Comparison of ENCODE assay signal across 8 cellular contexts in the genomic region with DNA sequence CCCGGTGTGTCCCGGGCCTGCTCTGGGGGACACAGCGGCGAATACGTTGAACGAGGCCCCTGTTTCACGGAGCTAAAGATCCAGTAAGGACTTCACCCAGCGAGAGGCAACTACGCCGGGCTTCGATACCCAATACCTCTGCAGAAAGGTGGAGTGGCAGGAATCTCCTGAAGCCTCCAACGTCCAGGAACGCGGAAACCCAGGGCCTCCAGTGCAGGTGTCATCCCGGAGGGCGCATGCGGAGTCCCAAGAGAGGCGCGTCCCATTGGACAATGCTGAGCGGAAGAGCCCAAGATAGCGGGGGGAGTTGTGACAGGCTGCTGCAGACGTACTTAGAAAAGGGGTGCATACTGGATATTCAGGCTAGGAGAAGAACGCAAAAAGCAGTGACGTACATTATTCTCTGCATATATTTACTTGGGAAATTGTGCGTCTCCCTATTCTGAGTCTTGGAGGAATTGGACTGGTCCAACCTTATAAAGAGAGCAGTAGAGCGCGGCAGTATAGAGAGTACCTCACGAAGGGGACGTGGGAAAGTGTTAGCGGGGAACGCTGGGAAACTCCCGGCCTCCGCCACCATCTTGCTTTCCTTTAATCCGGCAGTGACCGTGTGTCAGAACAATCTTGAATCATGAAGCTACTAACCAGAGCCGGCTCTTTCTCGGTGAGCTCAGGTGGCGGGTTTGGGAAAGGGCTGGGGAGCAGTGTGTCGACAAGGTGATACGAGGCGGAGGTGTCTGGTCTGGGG. TPM values are rescaled to one million over a fixed set of nuclear protein-coding genes. Genes with fewer than 3 reads are reported as not detected.
DNase-seq lines count a peak whose midpoint lies in the region; ATAC-seq, FAIRE-seq and TF ChIP-seq lines count a peak whose summit lies in the region.

Gene UQCRC2, plus strand, starts transcription at position 569 of the 748 bp plus-strand sequence. Its CDS starts 63 bp downstream, at position 632.

- TF ChIP-seq CTCF in MM.1S (IDR thresholded peaks at IDR 0.05; ENCODE audit: low read length): no peak
- TF ChIP-seq CTCF in fibroblast of villous mesenchyme (IDR thresholded peaks at IDR 0.05; ENCODE audit: insufficient read depth, low read depth, low read length): no peak
- TF ChIP-seq CTCF in neural cell (IDR thresholded peaks at IDR 0.05; ENCODE audit: poor library complexity, severe bottlenecking): peak; percentile 18

- ATAC-seq in stimulated activated naive CD8-positive, alpha-beta T cell treated with anti-CD3 and anti-CD28 coated beads, Interleukin-15, amount 100 ng/mL, for 72 hours: peak; percentile 94

- peak within 1 kb of the TSS; percentile 81 for H3K27ac ChIP-seq in MM.1S (ENCODE audit: low read length)
- H3K27ac ChIP-seq in neural cell (ENCODE audit: low read length): peak within 1 kb of the TSS; percentile 97

- H3K9me3 Mint-ChIP-seq in stimulated activated naive CD8-positive, alpha-beta T cell treated with anti-CD3 and anti-CD28 coated beads, Interleukin-15, amount 100 ng/mL, for 72 hours: no peaks in the 10 kb centered on the region

- peak within 1 kb of the TSS; percentile 76 for H3K4me2 ChIP-seq in MM.1S (ENCODE audit: low read depth, low read length)
- H3K4me2 ChIP-seq in neural cell (ENCODE audit: low read length): peak within 1 kb of the TSS; percentile 95

- H3K36me3 ChIP-seq in MM.1S (replicated peaks; ENCODE audit: insufficient read depth, low read length) (0 out of 2 replicates have a peak, but pooled peaks cover 4% of the 10 kb centered on the region), neural cell (ENCODE audit: insufficient read depth, low read length) (peaks cover 4% of the 10 kb centered on the region)

- FAIRE-seq in G401.6 (lab: Jason Lieb, UNC): peak; percentile 82

- no peaks in the 10 kb centered on the region for H3K9me3 ChIP-seq in MM.1S (replicated peaks; ENCODE audit: insufficient read depth, low read length)
- no peaks in the 10 kb centered on the region for H3K9me3 ChIP-seq in neural cell (ENCODE audit: low read length)

- peaks cover 5% of the 10 kb centered on the region; the same call in 1 of the 2 replicates for H3F3A ChIP-seq in MM.1S (ENCODE audit: insufficient read depth, low read length)
- no peaks in the 10 kb centered on the region for H3F3A ChIP-seq in neural cell (ENCODE audit: insufficient read depth, low read length, poor library complexity, severe bottlenecking)

- TF ChIP-seq RAD21 in neural cell (conservative IDR thresholded peaks at IDR 0.05): no peak

- H3K27ac Mint-ChIP-seq in stimulated activated naive CD8-positive, alpha-beta T cell treated with anti-CD3 and anti-CD28 coated beads, Interleukin-15, amount 100 ng/mL, for 72 hours: peak within 1 kb of the TSS; percentile 100

- TF ChIP-seq EP300 in neural cell (conservative IDR thresholded peaks at IDR 0.05; ENCODE audit: poor library complexity, severe bottlenecking): peak; percentile 62

- H3K9ac ChIP-seq in MM.1S (ENCODE audit: low read length) (peak within 1 kb of the TSS; percentile 87), neural cell (ENCODE audit: low read length) (peak within 1 kb of the TSS; percentile 92)

- H3K9me2 ChIP-seq in MM.1S (replicated peaks; ENCODE audit: insufficient read depth, low read length) (no peaks in the 10 kb centered on the region), neural cell (ENCODE audit: insufficient read depth, low read length) (no peaks in the 10 kb centered on the region)

- peak within 1 kb of the TSS; percentile 94 to 98 for H3K4me3 Mint-ChIP-seq in stimulated activated naive CD8-positive, alpha-beta T cell treated with anti-CD3 and anti-CD28 coated beads, Interleukin-15, amount 100 ng/mL, for 72 hours

- DNase-seq in HCEC 1CT: peak; percentile 93
- DNase-seq in MM.1S: peak; percentile 93
- peak; percentile 98 for DNase-seq in SHP77 treated with DMSO at 0.1 percent for 48 hours (lab: John Stamatoyannopoulos, UW)
- DNase-seq in activated effector memory CD4-positive, alpha-beta T cell treated with anti-CD3 and anti-CD28 coated beads, Interleukin-2, amount 50 U/mL, for 16 hours: peak; percentile 96
- peak; percentile 95 for DNase-seq in fibroblast of villous mesenchyme (ENCODE audit: low read depth)
- DNase-seq in stimulated activated naive CD8-positive, alpha-beta T cell treated with anti-CD3 and anti-CD28 coated beads, Interleukin-15, amount 100 ng/mL, for 72 hours: peak; percentile 85 to 89

- no peaks in the 10 kb centered on the region for H3K27me3 Mint-ChIP-seq in stimulated activated naive CD8-positive, alpha-beta T cell treated with anti-CD3 and anti-CD28 coated beads, Interleukin-15, amount 100 ng/mL, for 72 hours

- H3K79me2 ChIP-seq in MM.1S (ENCODE audit: low read length): peaks cover 80% of the 10 kb centered on the region
- H3K79me2 ChIP-seq in neural cell (replicated peaks; ENCODE audit: insufficient read depth, low read length): peaks cover 45% of the 10 kb centered on the region

- H3K27me3 ChIP-seq in MM.1S (replicated peaks; ENCODE audit: insufficient read depth, low read length): no peaks in the 10 kb centered on the region
- H3K27me3 ChIP-seq in neural cell (ENCODE audit: insufficient read depth, low read depth, low read length): no peaks in the 10 kb centered on the region

- H3K4me3 ChIP-seq in MM.1S (ENCODE audit: low read length): peak within 1 kb of the TSS; percentile 92
- peak within 1 kb of the TSS; percentile 96 for H3K4me3 ChIP-seq in fibroblast of villous mesenchyme (ENCODE audit: low read depth, low read length)
- H3K4me3 ChIP-seq in neural cell (ENCODE audit: low read length): peak within 1 kb of the TSS; percentile 78

- H2AFZ ChIP-seq in MM.1S (ENCODE audit: low read length): peak within 1 kb of the TSS; percentile 82
- peak within 1 kb of the TSS; percentile 100 for H2AFZ ChIP-seq in neural cell (ENCODE audit: low read depth, low read length)

- peaks cover 54% of the 10 kb centered on the region for H3K4me1 Mint-ChIP-seq in stimulated activated naive CD8-positive, alpha-beta T cell treated with anti-CD3 and anti-CD28 coated beads, Interleukin-15, amount 100 ng/mL, for 72 hours

- H4K20me1 ChIP-seq in MM.1S (ENCODE audit: insufficient read depth, low read length): no peaks in the 10 kb centered on the region
- no peaks in the 10 kb centered on the region for H4K20me1 ChIP-seq in neural cell (ENCODE audit: insufficient read depth)

- peaks cover 19% of the 10 kb centered on the region; the same call in 1 of the 2 replicates for H3K4me1 ChIP-seq in MM.1S (ENCODE audit: low read length)

TF ChIP-seq in neural cell, 6 proteins besides CTCF, POLR2A, EP300 and RAD21:
- TF ChIP-seq TAF1 (IDR thresholded peaks at IDR 0.05; ENCODE audit: low read depth): peak; percentile 39
- peak; percentile 34 for TF ChIP-seq SMC3 (conservative IDR thresholded peaks at IDR 0.05; ENCODE audit: poor library complexity)
- TF ChIP-seq POLR2AphosphoS5 (IDR thresholded peaks at IDR 0.05): peak; percentile 82
- no peak for TF ChIP-seq EZH2 (IDR thresholded peaks at IDR 0.05; ENCODE audit: borderline replicate concordance, insufficient read depth, low read length, poor library complexity, severe bottlenecking)
- TF ChIP-seq MXI1 (conservative IDR thresholded peaks at IDR 0.05; ENCODE audit: poor library complexity, severe bottlenecking): peak; percentile 82
- TF ChIP-seq, protein P1, sequence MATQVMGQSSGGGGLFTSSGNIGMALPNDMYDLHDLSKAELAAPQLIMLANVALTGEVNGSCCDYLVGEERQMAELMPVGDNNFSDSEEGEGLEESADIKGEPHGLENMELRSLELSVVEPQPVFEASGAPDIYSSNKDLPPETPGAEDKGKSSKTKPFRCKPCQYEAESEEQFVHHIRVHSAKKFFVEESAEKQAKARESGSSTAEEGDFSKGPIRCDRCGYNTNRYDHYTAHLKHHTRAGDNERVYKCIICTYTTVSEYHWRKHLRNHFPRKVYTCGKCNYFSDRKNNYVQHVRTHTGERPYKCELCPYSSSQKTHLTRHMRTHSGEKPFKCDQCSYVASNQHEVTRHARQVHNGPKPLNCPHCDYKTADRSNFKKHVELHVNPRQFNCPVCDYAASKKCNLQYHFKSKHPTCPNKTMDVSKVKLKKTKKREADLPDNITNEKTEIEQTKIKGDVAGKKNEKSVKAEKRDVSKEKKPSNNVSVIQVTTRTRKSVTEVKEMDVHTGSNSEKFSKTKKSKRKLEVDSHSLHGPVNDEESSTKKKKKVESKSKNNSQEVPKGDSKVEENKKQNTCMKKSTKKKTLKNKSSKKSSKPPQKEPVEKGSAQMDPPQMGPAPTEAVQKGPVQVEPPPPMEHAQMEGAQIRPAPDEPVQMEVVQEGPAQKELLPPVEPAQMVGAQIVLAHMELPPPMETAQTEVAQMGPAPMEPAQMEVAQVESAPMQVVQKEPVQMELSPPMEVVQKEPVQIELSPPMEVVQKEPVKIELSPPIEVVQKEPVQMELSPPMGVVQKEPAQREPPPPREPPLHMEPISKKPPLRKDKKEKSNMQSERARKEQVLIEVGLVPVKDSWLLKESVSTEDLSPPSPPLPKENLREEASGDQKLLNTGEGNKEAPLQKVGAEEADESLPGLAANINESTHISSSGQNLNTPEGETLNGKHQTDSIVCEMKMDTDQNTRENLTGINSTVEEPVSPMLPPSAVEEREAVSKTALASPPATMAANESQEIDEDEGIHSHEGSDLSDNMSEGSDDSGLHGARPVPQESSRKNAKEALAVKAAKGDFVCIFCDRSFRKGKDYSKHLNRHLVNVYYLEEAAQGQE (IDR thresholded peaks at IDR 0.05; ENCODE audit: borderline replicate concordance): peak; percentile 47

RNA-seq across cellular contexts. Expression of gene UQCRC2, which starts in this region (rescaled TPM):
- total RNA-seq in fibroblast of villous mesenchyme: 148 and 225 TPM in 2 replicates
- 468 and 484 TPM in 2 replicates for polyA plus RNA-seq in neural cell
- polyA minus RNA-seq in neural cell: 291 and 304 TPM in 2 replicates

Comparison
In these comparisons a context has a peak if more than half of its experiments do, and no peak if none do; other contexts are left out.
1. Peak in every context shown above with its lines: DNase-seq, ATAC-seq, H3K4me3 ChIP-seq and H3K27ac ChIP-seq.